In genomic region chr1:39272027-39272790, GRCh38 we compare ENCODE assay signal across 10 cellular contexts.
DNase-seq lines count a peak whose midpoint lies in the region; ATAC-seq and TF ChIP-seq lines count a peak whose summit lies in the region.
"Had no signal": no experiment of that assay in that cellular context is flagged by ENCODE, and none has a peak within 500 bp of the region (broad histone marks: within the 10 kb centered on the region; RNA-seq: fewer than 3 reads in every experiment).

No MANE protein-coding gene starts in this region.

- H3K27me3 ChIP-seq in gastroesophageal sphincter, result no peaks in the 10 kb centered on the region

- H3K4me3 ChIP-seq in gastroesophageal sphincter, result no peak overlapping the region
- H3K4me3 ChIP-seq: SK-N-MC had no signal

- peaks cover 21 to 87% (median 43%) of the 10 kb centered on the region in 3 donors for H3K4me1 ChIP-seq in gastroesophageal sphincter

- H3K27ac Mint-ChIP-seq in activated CD8-positive, alpha-beta memory T cell treated with anti-CD3 and anti-CD28 coated beads, Interleukin-2, amount 10 ng/mL, durations not matched to agents 7 days and 5 days, result peak overlapping the region; percentile 28
- peak overlapping the region; percentile 85 for H3K27ac Mint-ChIP-seq in stimulated activated memory B cell treated with anti-CD40 and anti-IgM and Interleukin-4, amounts not matched to agents 10 μg/mL and 1 μg/mL and 100 μg/mL, for 72 hours

- no peaks in the 10 kb centered on the region for H3K36me3 ChIP-seq in gastroesophageal sphincter

- DNase-seq in activated CD8-positive, alpha-beta memory T cell treated with anti-CD3 and anti-CD28 coated beads, Interleukin-2, amount 10 ng/mL, durations not matched to agents 7 days and 5 days, result peak; percentile 53
- no peak for DNase-seq in activated CD8-positive, alpha-beta memory T cell treated with anti-CD3 and anti-CD28 coated beads, Interleukin-2, amount 50 U/mL, for 48 hours
- peak; percentile 11 for DNase-seq in RPMI7951 (ENCODE audit: low read depth)

- TF ChIP-seq CTCF in gastroesophageal sphincter (IDR thresholded peaks at IDR 0.05), result no peak

- H3K27ac ChIP-seq in gastroesophageal sphincter, result peak overlapping the region; percentile 2 to 87 (median 84)
- H3K27ac ChIP-seq: C4-2B, SK-N-MC had no signal

- H3K9me3 ChIP-seq in gastroesophageal sphincter, result no peaks in the 10 kb centered on the region

- no peaks in the 10 kb centered on the region for H3K27me3 Mint-ChIP-seq in activated CD8-positive, alpha-beta memory T cell treated with anti-CD3 and anti-CD28 coated beads, Interleukin-2, amount 10 ng/mL, durations not matched to agents 7 days and 5 days
- no peaks in the 10 kb centered on the region for H3K27me3 Mint-ChIP-seq in stimulated activated memory B cell treated with anti-CD40 and anti-IgM and Interleukin-4, amounts not matched to agents 10 μg/mL and 1 μg/mL and 100 μg/mL, for 72 hours

- 17 to 28% methylated on average over 1 to 3 of the region's 3 CpGs for WGBS in gastroesophageal sphincter (ENCODE audit: low coverage in 1 of 2), 2 donors

- no peak for TF ChIP-seq POLR2A in gastroesophageal sphincter (IDR thresholded peaks at IDR 0.05)

- H3K9me3 Mint-ChIP-seq in activated CD8-positive, alpha-beta memory T cell treated with anti-CD3 and anti-CD28 coated beads, Interleukin-2, amount 10 ng/mL, durations not matched to agents 7 days and 5 days (ENCODE audit: low read depth), result no peaks in the 10 kb centered on the region
- no peaks in the 10 kb centered on the region for H3K9me3 Mint-ChIP-seq in stimulated activated memory B cell treated with anti-CD40 and anti-IgM and Interleukin-4, amounts not matched to agents 10 μg/mL and 1 μg/mL and 100 μg/mL, for 72 hours

- ATAC-seq in activated CD8-positive, alpha-beta memory T cell treated with anti-CD3 and anti-CD28 coated beads, Interleukin-2, amount 10 ng/mL, durations not matched to agents 7 days and 5 days, result peak; percentile 62
- peak; percentile 53 for ATAC-seq in HG02938 (IDR thresholded peaks at IDR 0.05; ENCODE audit: unreplicated experiment)
- no peak for ATAC-seq in gastroesophageal sphincter
- peak; percentile 32 for ATAC-seq in stimulated activated memory B cell treated with anti-CD40 and anti-IgM and Interleukin-4, amounts not matched to agents 10 μg/mL and 1 μg/mL and 100 μg/mL, for 72 hours
- no peak for ATAC-seq in HG03280 (IDR thresholded peaks at IDR 0.05; ENCODE audit: unreplicated experiment)
- ATAC-seq in HG02852 (IDR thresholded peaks at IDR 0.05; ENCODE audit: unreplicated experiment), result no peak

- H3K4me3 Mint-ChIP-seq in activated CD8-positive, alpha-beta memory T cell treated with anti-CD3 and anti-CD28 coated beads, Interleukin-2, amount 10 ng/mL, durations not matched to agents 7 days and 5 days, result no peak overlapping the region
- H3K4me3 Mint-ChIP-seq in stimulated activated memory B cell treated with anti-CD40 and anti-IgM and Interleukin-4, amounts not matched to agents 10 μg/mL and 1 μg/mL and 100 μg/mL, for 72 hours, result no peak overlapping the region

- CTCF ChIA-PET in activated CD8-positive, alpha-beta memory T cell treated with anti-CD3 and anti-CD28 coated beads, Interleukin-2, amount 10 ng/mL, durations not matched to agents 7 days and 5 days (lab: Charles Lee), result interaction anchor here (0.7 to 1.7 kb wide), 5 partner anchors 11 to 174 kb away, joined by 3 to 7 read pairs (median 4); no protein-coding TSS in a partner anchor

- no peak for TF ChIP-seq EP300 in gastroesophageal sphincter (IDR thresholded peaks at IDR 0.05)

- peaks cover 57% of the 10 kb centered on the region for H3K4me1 Mint-ChIP-seq in activated CD8-positive, alpha-beta memory T cell treated with anti-CD3 and anti-CD28 coated beads, Interleukin-2, amount 10 ng/mL, durations not matched to agents 7 days and 5 days
- H3K4me1 Mint-ChIP-seq in stimulated activated memory B cell treated with anti-CD40 and anti-IgM and Interleukin-4, amounts not matched to agents 10 μg/mL and 1 μg/mL and 100 μg/mL, for 72 hours, result peaks cover 68% of the 10 kb centered on the region

- peaks cover 22% of the 10 kb centered on the region for H3K36me3 Mint-ChIP-seq in activated CD8-positive, alpha-beta memory T cell treated with anti-CD3 and anti-CD28 coated beads, Interleukin-2, amount 10 ng/mL, durations not matched to agents 7 days and 5 days
- peaks cover 13% of the 10 kb centered on the region for H3K36me3 Mint-ChIP-seq in stimulated activated memory B cell treated with anti-CD40 and anti-IgM and Interleukin-4, amounts not matched to agents 10 μg/mL and 1 μg/mL and 100 μg/mL, for 72 hours

Comparison
In these comparisons a context has a peak if more than half of its experiments do, and no peak if none do; other contexts are left out.
1. ATAC-seq: peak in activated CD8-positive, alpha-beta memory T cell treated with anti-CD3 and anti-CD28 coated beads, Interleukin-2, amount 10 ng/mL, durations not matched to agents 7 days and 5 days (single experiment), HG02938 (single experiment) and stimulated activated memory B cell treated with anti-CD40 and anti-IgM and Interleukin-4, amounts not matched to agents 10 μg/mL and 1 μg/mL and 100 μg/mL, for 72 hours (single experiment); none in gastroesophageal sphincter (single experiment), HG03280 (single experiment) and HG02852 (single experiment).